In the genomic region with DNA sequence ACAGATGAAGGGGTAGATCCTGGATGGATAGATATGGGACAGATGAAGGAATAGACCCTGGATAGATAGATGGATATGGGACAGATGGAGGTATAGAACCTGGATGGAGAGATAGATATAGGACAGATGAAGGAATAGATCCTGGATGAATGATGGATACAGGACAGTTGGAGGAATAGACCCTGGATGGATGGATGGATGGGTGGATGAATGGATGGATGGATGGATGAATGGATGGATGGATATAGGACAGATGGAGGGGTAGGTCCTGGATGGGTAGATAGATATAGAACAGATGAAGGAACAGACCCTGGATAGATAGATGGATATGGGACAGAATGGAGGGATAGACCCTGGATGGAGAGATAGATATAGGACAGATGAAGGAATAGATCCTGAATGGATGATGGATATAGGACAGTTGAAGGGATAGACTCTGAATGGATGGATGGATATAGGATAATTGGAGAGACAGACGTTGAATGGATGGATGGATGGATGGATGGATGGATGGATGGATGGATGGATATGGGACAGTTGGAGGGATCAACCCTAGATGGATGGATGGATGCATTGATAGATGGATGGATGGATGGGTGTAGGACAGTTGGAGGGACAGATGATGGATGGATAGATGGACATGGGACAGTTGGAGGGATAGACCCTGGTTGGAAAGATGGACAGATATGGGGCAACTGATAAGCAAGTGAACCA, we compare ENCODE assay signal across 35 cellular contexts. TPM values are rescaled to one million over a fixed set of nuclear protein-coding genes. Genes with fewer than 3 reads are reported as not detected.
"Had no signal": no experiment of that assay in that cellular context is flagged by ENCODE, and none has a peak within 500 bp of the region (broad histone marks: within the 10 kb centered on the region; RNA-seq: fewer than 3 reads in every experiment).

No MANE protein-coding gene starts in this region.

- H3K4me3 ChIP-seq: MG63 had no signal

- H3K9me3 ChIP-seq: MG63 had no signal

- DNase-seq: Karpas-422, Kasumi-1, MG63, MM.1S, MV-4-11, NCI-H1048, NCI-H1092, NCI-H1092 treated with DMSO at 0.1 percent for 48 hours, NCI-H1105, NCI-H1105 treated with DMSO at 0.1 percent for 48 hours, NCI-H1417, NCI-H1417 treated with DMSO at 0.1 percent for 48 hours, NCI-H1436, NCI-H1436 treated with DMSO at 0.1 percent for 48 hours, NCI-H146, NCI-H1694, NCI-H1694 treated with DMSO at 0.1 percent for 48 hours, NCI-H187, NCI-H187 treated with DMSO at 0.1 percent for 48 hours, NCI-H1930, NCI-H2029, NCI-H2029 treated with DMSO at 0.1 percent for 48 hours, NCI-H2081, NCI-H2081 treated with DMSO at 0.1 percent for 48 hours, NCI-H2107, NCI-H2171, NCI-H2227 treated with DMSO at 0.1 percent for 48 hours, NCI-H226, NCI-H345, NCI-H446, NCI-H446 treated with DMSO at 0.1 percent for 48 hours, NCI-H510A, NCI-H510A treated with DMSO at 0.1 percent for 48 hours had no signal

- H3K27me3 ChIP-seq: MG63 had no signal

- H3K36me3 ChIP-seq: MG63 had no signal

RNA-seq across cellular contexts. Expression of a gene that starts 32.2 kb away (rescaled TPM):
- total RNA-seq: LHCN-M2, MCF 10A had no signal
